ENCODE assay signal across 32 cellular contexts in the genomic region with DNA sequence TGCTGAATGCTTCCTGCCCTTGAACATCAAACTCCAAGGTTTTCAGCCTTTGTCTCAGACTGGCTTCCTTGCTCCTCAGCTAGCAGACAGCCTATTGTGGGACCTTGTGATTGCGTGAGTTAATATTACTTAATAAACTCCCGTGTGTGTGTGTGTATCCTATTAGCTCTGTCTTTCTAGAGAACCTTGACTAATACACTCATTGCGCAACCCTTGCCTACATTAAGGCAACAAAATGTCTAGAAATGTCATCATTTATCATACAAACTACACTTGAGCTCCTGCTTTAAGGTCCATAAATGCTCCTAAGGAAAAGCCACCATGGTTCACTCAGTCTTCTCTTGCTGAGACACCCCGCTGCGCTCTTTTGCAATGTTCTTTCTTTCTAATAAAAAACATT.
A peak's percentile ranks its signal among the peaks of the same experiment; 100 is the strongest.
DNase-seq lines count a peak whose midpoint lies in the region; ATAC-seq, FAIRE-seq and TF ChIP-seq lines count a peak whose summit lies in the region.
"Had no signal": no experiment of that assay in that cellular context is flagged by ENCODE, and none has a peak within 500 bp of the region (broad histone marks: within the 10 kb centered on the region; RNA-seq: fewer than 3 reads in every experiment).

No MANE protein-coding gene starts in this region.

- H3K4me3 Mint-ChIP-seq in CD8-positive, alpha-beta memory T cell: no peak overlapping the region
- H3K4me3 Mint-ChIP-seq: activated T-cell treated with anti-CD3 and anti-CD28 coated beads, Interleukin-2, amount 50 U/mL, for 72 hours; nephron; stimulated activated memory B cell treated with anti-CD40 and anti-IgM and Interleukin-4, amounts not matched to agents 10 μg/mL and 1 μg/mL and 100 μg/mL, for 72 hours; T-helper 17 cell had no signal

- POLR2A ChIA-PET in CD8-positive, alpha-beta memory T cell (lab: Charles Lee): no interaction called here

- no peak for TF ChIP-seq EP300 in Ishikawa (IDR thresholded peaks at IDR 0.05; ENCODE audit: borderline replicate concordance)

- no peak overlapping the region for H3K27ac Mint-ChIP-seq in CD8-positive, alpha-beta memory T cell
- H3K27ac Mint-ChIP-seq: activated T-cell treated with anti-CD3 and anti-CD28 coated beads, Interleukin-2, amount 50 U/mL, for 72 hours; nephron; stimulated activated memory B cell treated with anti-CD40 and anti-IgM and Interleukin-4, amounts not matched to agents 10 μg/mL and 1 μg/mL and 100 μg/mL, for 72 hours; T-helper 17 cell had no signal

- no peaks in the 10 kb centered on the region for H3K4me1 Mint-ChIP-seq in CD8-positive, alpha-beta memory T cell
- H3K4me1 Mint-ChIP-seq: nephron; stimulated activated memory B cell treated with anti-CD40 and anti-IgM and Interleukin-4, amounts not matched to agents 10 μg/mL and 1 μg/mL and 100 μg/mL, for 72 hours; T-helper 17 cell had no signal

- no peak overlapping the region for H3K27ac ChIP-seq in foreskin keratinocyte
- H3K27ac ChIP-seq in CD8-positive, alpha-beta memory T cell (ENCODE audit: low read depth, low read length): no peak overlapping the region
- H3K27ac ChIP-seq: HL-60, psoas muscle, upper lobe of left lung had no signal

- TF ChIP-seq CTCF in foreskin keratinocyte (conservative IDR thresholded peaks at IDR 0.05) (no peak), D721Med (IDR thresholded peaks at IDR 0.05; ENCODE audit: insufficient read depth, missing control alignments) (no peak)

- peaks cover 4 to 38% (median 13%) of the 10 kb centered on the region in 5 donors for H3K9me3 Mint-ChIP-seq in CD8-positive, alpha-beta memory T cell

- DNase-seq in ELR (ENCODE audit: low read depth) (peak; percentile 17), amniotic epithelial cell (ENCODE audit: low read depth) (peak; percentile 82), foreskin keratinocyte (peak; percentile 6 to 68), D721Med (ENCODE audit: insufficient read length, low spot score) (no peak)
- DNase-seq in stimulated activated CD4-positive, alpha-beta T cell treated with anti-CD3 and anti-CD28 coated beads, Interleukin-4, amount 100 ng/mL, for 1 hour: no peak
- DNase-seq in CD8-positive, alpha-beta memory T cell: no peak
- DNase-seq: activated CD4-positive, alpha-beta T cell treated with anti-CD3 and anti-CD28 coated beads, Interleukin-2, amount 50 U/mL, for 4 hours; activated T-cell treated with anti-CD3 and anti-CD28 coated beads, Interleukin-2, amount 50 U/mL, for 72 hours; C1 segment of cervical spinal cord; Caco-2; GF-D8; hypothalamus; Kasumi-1; left colon; mammary epithelial cell; NCI-H1105; NCI-H187 treated with DMSO at 0.1 percent for 48 hours; NCI-H2171; NCI-H510A treated with DMSO at 0.1 percent for 48 hours; psoas muscle; SK-N-SH; stimulated activated CD4-positive, alpha-beta T cell treated with anti-CD3 and anti-CD28 coated beads, Interleukin-15, amount 100 ng/mL, for 24 hours; substantia nigra; T-helper 17 cell; upper lobe of left lung had no signal

- TF ChIP-seq RAD21 in Ishikawa (IDR thresholded peaks at IDR 0.05; ENCODE audit: low read depth): no peak

- no peak overlapping the region for H3K4me3 ChIP-seq in CD8-positive, alpha-beta memory T cell (ENCODE audit: low read length)
- H3K4me3 ChIP-seq: psoas muscle, upper lobe of left lung had no signal

- CTCF ChIA-PET in CD8-positive, alpha-beta memory T cell (lab: Charles Lee): no interaction called here

- FAIRE-seq in D721Med (lab: Jason Lieb, UNC): no peak
- FAIRE-seq: endometrium, H54 had no signal

- no peaks in the 10 kb centered on the region for H3K27me3 Mint-ChIP-seq in CD8-positive, alpha-beta memory T cell
- H3K27me3 Mint-ChIP-seq: stimulated activated memory B cell treated with anti-CD40 and anti-IgM and Interleukin-4, amounts not matched to agents 10 μg/mL and 1 μg/mL and 100 μg/mL, for 72 hours; T-helper 17 cell had no signal

- no peak for ATAC-seq in foreskin keratinocyte
- ATAC-seq: activated CD4-positive, CD25-positive, alpha-beta regulatory T cell treated with anti-CD3 and anti-CD28 coated beads, Interleukin-2, amount 50 U/mL, for 24 hours; activated T-cell treated with anti-CD3 and anti-CD28 coated beads, Interleukin-2, amount 50 U/mL, for 72 hours; left colon; psoas muscle; stimulated activated memory B cell treated with anti-CD40 and anti-IgM and Interleukin-4, amounts not matched to agents 10 μg/mL and 1 μg/mL and 100 μg/mL, for 72 hours; T-helper 17 cell had no signal

- no peaks in the 10 kb centered on the region for H3K36me3 ChIP-seq in CD8-positive, alpha-beta memory T cell (ENCODE audit: insufficient read depth, low read length)
- H3K36me3 ChIP-seq: upper lobe of left lung had no signal

- no peaks in the 10 kb centered on the region for H3K36me3 Mint-ChIP-seq in CD8-positive, alpha-beta memory T cell
- H3K36me3 Mint-ChIP-seq: stimulated activated memory B cell treated with anti-CD40 and anti-IgM and Interleukin-4, amounts not matched to agents 10 μg/mL and 1 μg/mL and 100 μg/mL, for 72 hours had no signal

- no peaks in the 10 kb centered on the region for H3K9me3 ChIP-seq in CD8-positive, alpha-beta memory T cell (ENCODE audit: low read length)
- H3K9me3 ChIP-seq: psoas muscle, SK-N-SH had no signal

- H3K4me1 ChIP-seq in foreskin keratinocyte: no peaks in the 10 kb centered on the region
- no peaks in the 10 kb centered on the region for H3K4me1 ChIP-seq in CD8-positive, alpha-beta memory T cell (ENCODE audit: insufficient read depth, low read length)
- H3K4me1 ChIP-seq: Caco-2, psoas muscle, upper lobe of left lung had no signal

- no peaks in the 10 kb centered on the region for H3K27me3 ChIP-seq in foreskin keratinocyte
- no peaks in the 10 kb centered on the region for H3K27me3 ChIP-seq in CD8-positive, alpha-beta memory T cell (ENCODE audit: insufficient read depth, low read length, poor library complexity, severe bottlenecking)
- H3K27me3 ChIP-seq: upper lobe of left lung had no signal

TF ChIP-seq in Ishikawa, 13 proteins besides CTCF, POLR2A, EP300 and RAD21:
- TF ChIP-seq, protein P1, sequence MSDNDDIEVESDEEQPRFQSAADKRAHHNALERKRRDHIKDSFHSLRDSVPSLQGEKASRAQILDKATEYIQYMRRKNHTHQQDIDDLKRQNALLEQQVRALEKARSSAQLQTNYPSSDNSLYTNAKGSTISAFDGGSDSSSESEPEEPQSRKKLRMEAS (IDR thresholded peaks at IDR 0.05): no peak
- TF ChIP-seq EGR1 (IDR thresholded peaks at IDR 0.05) (no peak), FOXM1 (IDR thresholded peaks at IDR 0.05; ENCODE audit: borderline replicate concordance, low read depth) (no peak), CEBPB (IDR thresholded peaks at IDR 0.05) (peak; percentile 87)

Comparison
In these comparisons a context has a peak if more than half of its experiments do, and no peak if none do; other contexts are left out.
1. DNase-seq: peak in ELR (single experiment), amniotic epithelial cell (single experiment) and foreskin keratinocyte (2 of 2); none in stimulated activated CD4-positive, alpha-beta T cell treated with anti-CD3 and anti-CD28 coated beads, Interleukin-4, amount 100 ng/mL, for 1 hour (single experiment), D721Med (single experiment) and CD8-positive, alpha-beta memory T cell (0 of 5).